ENCODE assay signal across 8 cellular contexts in genomic region chr4:52376107-52376704, GRCh38.
A peak's percentile ranks its signal among the peaks of the same experiment; 100 is the strongest.
DNase-seq lines count a peak whose midpoint lies in the region; ATAC-seq, FAIRE-seq and TF ChIP-seq lines count a peak whose summit lies in the region.

No MANE protein-coding gene starts in this region.

- H3K4ac ChIP-seq in neuronal stem cell (ENCODE audit: low read length), result no peak overlapping the region

- BruUV-seq in Panc1 (replicated peaks; lab: Mats Ljungman, UMichigan) (no TSS peak), endothelial cell of umbilical vein (replicated peaks; lab: Mats Ljungman, UMichigan) (no TSS peak)

- no peaks in the 10 kb centered on the region for H3K9me3 ChIP-seq in Panc1 (ENCODE audit: control insufficient read depth, insufficient read depth, low read depth, low read length)
- H3K9me3 ChIP-seq in endothelial cell of umbilical vein (replicated peaks; ENCODE audit: control insufficient read depth, insufficient read depth, low read length), result no peaks in the 10 kb centered on the region
- no peaks in the 10 kb centered on the region for H3K9me3 ChIP-seq in neuronal stem cell (replicated peaks in 1 of 2; ENCODE audit: control insufficient read depth in 2 of 2, insufficient read depth in 1 of 2, low read depth in 1 of 2, low read length in 2 of 2)
- H3K9me3 ChIP-seq in aorta (ENCODE audit: control insufficient read depth, low read length), result no peaks in the 10 kb centered on the region

- H3K27ac ChIP-seq in Panc1 (ENCODE audit: low read length) (no peak overlapping the region), endothelial cell of umbilical vein (ENCODE audit: insufficient read depth, low read depth, low read length) (no peak overlapping the region), neuronal stem cell (replicated peaks; ENCODE audit: low read length) (no peak overlapping the region), aorta (ENCODE audit: low read depth in 1 of 2, low read length in 2 of 2) (no peak overlapping the region)

- no peak overlapping the region for H3K18ac ChIP-seq in neuronal stem cell (ENCODE audit: low read length)

- H3K14ac ChIP-seq in neuronal stem cell (ENCODE audit: low read length), result no peak overlapping the region

- H3K23ac ChIP-seq in neuronal stem cell (ENCODE audit: low read depth, low read length, poor library complexity), result no peak overlapping the region

- H2AFZ ChIP-seq in endothelial cell of umbilical vein (ENCODE audit: low read depth, low read length) (no peak overlapping the region), neuronal stem cell (ENCODE audit: low read length) (no peak overlapping the region)

- H4K91ac ChIP-seq in neuronal stem cell (ENCODE audit: low read depth, low read length, poor library complexity), result no peak overlapping the region

- H2AK5ac ChIP-seq in neuronal stem cell (ENCODE audit: low read depth, low read length), result no peak overlapping the region

- no peak for TF ChIP-seq POLR2A in endothelial cell of umbilical vein (IDR thresholded peaks at IDR 0.05; ENCODE audit: low read depth, low read length)

- no peaks in the 10 kb centered on the region for H3K9me1 ChIP-seq in endothelial cell of umbilical vein (replicated peaks; ENCODE audit: control insufficient read depth, extremely low read depth, insufficient read depth, low read length)

- H3K4me2 ChIP-seq in endothelial cell of umbilical vein (ENCODE audit: insufficient read depth, low read length), result no peak overlapping the region
- no peak overlapping the region for H3K4me2 ChIP-seq in neuronal stem cell (ENCODE audit: insufficient read depth, low read length, poor library complexity, severe bottlenecking)

- H2BK12ac ChIP-seq in neuronal stem cell (ENCODE audit: low read length), result no peak overlapping the region

- H4K8ac ChIP-seq in neuronal stem cell (ENCODE audit: low read depth, low read length), result no peak overlapping the region

- DNase-seq in NCI-H2081 (lab: John Stamatoyannopoulos, UW), result peak; percentile 30 to 51
- no peak for DNase-seq in NCI-H2081 treated with DMSO at 0.1 percent for 48 hours (lab: John Stamatoyannopoulos, UW)
- peak; percentile 49 for DNase-seq in HuH-7 (ENCODE audit: low spot score)
- peak; percentile 12 for DNase-seq in Panc1 (ENCODE audit: low read depth, low spot score)
- peak; percentile 51 for DNase-seq in endothelial cell of umbilical vein (ENCODE audit: low read depth, low spot score)
- DNase-seq in neuronal stem cell (ENCODE audit: low spot score), result peak; percentile 66
- no peak for DNase-seq in aorta

- no CpG with 5 or more reads among the region's 8 CpGs for WGBS in neuronal stem cell (ENCODE audit: extremely low coverage in 2 of 2, insufficient read length in 2 of 2, insufficient replicate concordance in 1 of 2), 2 donors
- 42 to 43% methylated on average over 8 of the region's 8 CpGs for WGBS in aorta, 2 donors

- H2BK5ac ChIP-seq in neuronal stem cell (ENCODE audit: low read length), result no peak overlapping the region

- no peaks in the 10 kb centered on the region for H3K27me3 ChIP-seq in Panc1 (ENCODE audit: control insufficient read depth, insufficient read depth, low read length)
- H3K27me3 ChIP-seq in endothelial cell of umbilical vein (ENCODE audit: control insufficient read depth in 2 of 2, insufficient read depth in 2 of 2, low read length in 2 of 2), result peaks cover 0 to 3% of the 10 kb centered on the region in 2 experiments
- H3K27me3 ChIP-seq in neuronal stem cell (ENCODE audit: control insufficient read depth in 3 of 3, insufficient read depth in 3 of 3, low read depth in 1 of 3, low read length in 3 of 3), result no peaks in the 10 kb centered on the region
- H3K27me3 ChIP-seq in aorta (ENCODE audit: control insufficient read depth in 1 of 2, insufficient read depth in 2 of 2, low read length in 1 of 2), result no peaks in the 10 kb centered on the region

- CTCF ChIA-PET in Panc1 (lab: Charles Lee), result no interaction called here
- CTCF ChIA-PET in endothelial cell of umbilical vein (lab: Charles Lee), result interaction anchor here (0.6 to 5.0 kb wide), 22 partner anchors 8 to 1901 kb away, joined by 3 to 84 read pairs (median 4); partner anchors contain the start of gene SGCB

- FAIRE-seq in endothelial cell of umbilical vein (lab: Jason Lieb, UNC), result peak; percentile 8

- H3K4me3 ChIP-seq in Panc1 (ENCODE audit: low read depth in 2 of 2, low read length in 2 of 2) (no peak overlapping the region), endothelial cell of umbilical vein (replicated peaks in 1 of 3; ENCODE audit: insufficient read depth in 1 of 3, low read depth in 1 of 3, low read length in 3 of 3) (no peak overlapping the region), neuronal stem cell (ENCODE audit: low read length in 2 of 2) (no peak overlapping the region), aorta (ENCODE audit: low read length in 2 of 2) (no peak overlapping the region)

- H3K79me2 ChIP-seq in endothelial cell of umbilical vein (ENCODE audit: control insufficient read depth, insufficient read depth, low read length), result no peaks in the 10 kb centered on the region

- H3K9ac ChIP-seq in endothelial cell of umbilical vein (replicated peaks; ENCODE audit: extremely low read depth, insufficient read depth, low read length), result no peak overlapping the region
- H3K9ac ChIP-seq in neuronal stem cell (ENCODE audit: low read depth, low read length, poor library complexity), result no peak overlapping the region

- no peaks in the 10 kb centered on the region for H3K4me1 ChIP-seq in Panc1 (ENCODE audit: control insufficient read depth, insufficient read depth, low read length)
- H3K4me1 ChIP-seq in endothelial cell of umbilical vein (ENCODE audit: control insufficient read depth, extremely low read depth, insufficient read depth, low read length), result no peaks in the 10 kb centered on the region
- H3K4me1 ChIP-seq in neuronal stem cell (ENCODE audit: control insufficient read depth in 2 of 2, insufficient read depth in 1 of 2, low read depth in 1 of 2, low read length in 2 of 2), result peaks cover 0 to 4% of the 10 kb centered on the region in 2 donors
- no peaks in the 10 kb centered on the region for H3K4me1 ChIP-seq in aorta (ENCODE audit: control insufficient read depth in 1 of 2, insufficient read depth in 2 of 2, low read length in 2 of 2)

- H3K36me3 ChIP-seq in Panc1 (ENCODE audit: control insufficient read depth, insufficient read depth, low read length), result no peaks in the 10 kb centered on the region
- no peaks in the 10 kb centered on the region for H3K36me3 ChIP-seq in endothelial cell of umbilical vein (ENCODE audit: control insufficient read depth in 2 of 2, extremely low read depth in 1 of 2, insufficient read depth in 2 of 2, low read length in 2 of 2)
- no peaks in the 10 kb centered on the region for H3K36me3 ChIP-seq in neuronal stem cell (replicated peaks in 1 of 2; ENCODE audit: control insufficient read depth in 2 of 2, insufficient read depth in 2 of 2, low read length in 2 of 2)
- H3K36me3 ChIP-seq in aorta (ENCODE audit: control insufficient read depth in 1 of 2, insufficient read depth in 2 of 2, low read length in 1 of 2), result no peaks in the 10 kb centered on the region

- TF ChIP-seq CTCF in Panc1 (IDR thresholded peaks at IDR 0.05) (peak; percentile 63; the same call in 1 of the 2 replicates), endothelial cell of umbilical vein (IDR thresholded peaks at IDR 0.05; ENCODE audit: extremely low read depth in 1 of 2, insufficient read depth in 1 of 2, low read depth in 1 of 2, low read length in 2 of 2) (peak; percentile 33)

- H2BK15ac ChIP-seq in neuronal stem cell (ENCODE audit: low read length), result no peak overlapping the region

- in situ Hi-C loops in Panc1 (cut with HindIII; ENCODE audit: low pct_unique_long_range_greater_than_20kb, low sequenced_read_pairs), result no loop called here

- H2BK120ac ChIP-seq in neuronal stem cell (ENCODE audit: low read depth, low read length), result no peak overlapping the region

- dilution Hi-C loops in endothelial cell of umbilical vein (cut with MboI; ENCODE audit: extremely low pct_ligation_motif_present, low sequenced_read_pairs), result no loop called here

- no peaks in the 10 kb centered on the region for H3K79me1 ChIP-seq in neuronal stem cell (ENCODE audit: low read depth, low read length)

- POLR2A ChIA-PET in Panc1 (lab: Charles Lee), result no interaction called here
- POLR2A ChIA-PET in endothelial cell of umbilical vein (lab: Charles Lee), result no interaction called here

- no peak for ATAC-seq in Panc1
- no peak for ATAC-seq in aorta (ENCODE audit: low FRiP score)
- no peak for ATAC-seq in HG02840 (IDR thresholded peaks at IDR 0.05; ENCODE audit: low FRiP score, unreplicated experiment)

- no peaks in the 10 kb centered on the region for H4K20me1 ChIP-seq in endothelial cell of umbilical vein (replicated peaks; ENCODE audit: control insufficient read depth, extremely low read depth, insufficient read depth, low read length)

- intact Hi-C loops in Panc1 (cut with micrococcal nuclease; ENCODE audit: unreplicated experiment) (loop anchor here (2.0 kb wide), 2 partner anchors 289 to 607 kb away; no protein-coding TSS in a partner anchor), endothelial cell of umbilical vein (cut with micrococcal nuclease) (loop anchor here (1.0 to 5.0 kb wide), 3 partner anchors 171 to 1858 kb away; no protein-coding TSS in a partner anchor), aorta (cut with DNase I) (loop anchor here (2.0 to 10.0 kb wide), 5 partner anchors 141 to 1859 kb away; no protein-coding TSS in a partner anchor)

TF ChIP-seq in endothelial cell of umbilical vein, 7 proteins besides CTCF, POLR2A, EP300 and RAD21:
- no peak for TF ChIP-seq EZH2 (IDR thresholded peaks at IDR 0.05; ENCODE audit: borderline replicate concordance, low read depth, low read length, severe bottlenecking)
- TF ChIP-seq, protein P1, sequence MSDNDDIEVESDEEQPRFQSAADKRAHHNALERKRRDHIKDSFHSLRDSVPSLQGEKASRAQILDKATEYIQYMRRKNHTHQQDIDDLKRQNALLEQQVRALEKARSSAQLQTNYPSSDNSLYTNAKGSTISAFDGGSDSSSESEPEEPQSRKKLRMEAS (IDR thresholded peaks at IDR 0.05; ENCODE audit: insufficient read depth, insufficient read length), result no peak
- TF ChIP-seq MYC (IDR thresholded peaks at IDR 0.05; ENCODE audit: low read depth, low read length), result no peak
- no peak for TF ChIP-seq GATA2 (IDR thresholded peaks at IDR 0.05; ENCODE audit: insufficient read depth, insufficient read length, low read depth, low read length)
TF ChIP-seq in endothelial cell of umbilical vein: peak in this region for 0.

Comparison
In these comparisons a context has a peak if more than half of its experiments do, and no peak if none do; other contexts are left out.
1. DNase-seq: peak in NCI-H2081 (2 of 2), HuH-7 (single experiment), Panc1 (single experiment), endothelial cell of umbilical vein (single experiment) and neuronal stem cell (single experiment); none in NCI-H2081 treated with DMSO at 0.1 percent for 48 hours (single experiment) and aorta (0 of 2).